13 cellular contexts compared by ENCODE assay signal in genomic region chr6:402901-403658, GRCh38. TPM values are rescaled to one million over a fixed set of nuclear protein-coding genes. Genes with fewer than 3 reads are reported as not detected.
DNase-seq lines count a peak whose midpoint lies in the region; ATAC-seq and FAIRE-seq lines count a peak whose summit lies in the region.
"Had no signal": no experiment of that assay in that cellular context is flagged by ENCODE, and none has a peak within 500 bp of the region (broad histone marks: within the 10 kb centered on the region; RNA-seq: fewer than 3 reads in every experiment).

No MANE protein-coding gene starts in this region.

- DNase-seq in GM18507 (ENCODE audit: extremely low spot score, insufficient read length, low read depth), result no peak
- DNase-seq in activated CD4-positive, alpha-beta T cell treated with anti-CD3 and anti-CD28 coated beads for 36 hours, result peak; percentile 89
- peak; percentile 56 for DNase-seq in activated naive CD4-positive, alpha-beta T cell treated with anti-CD3 and anti-CD28 coated beads, Interleukin-2, amount 10 ng/mL, durations not matched to agents 7 days and 5 days
- DNase-seq in stimulated activated CD4-positive, alpha-beta T cell treated with anti-CD3 and anti-CD28 coated beads, Interleukin-4, amount 100 ng/mL, for 4 hours, result peak; percentile 63 to 77
- DNase-seq in effector CD4-positive, alpha-beta T cell, result no peak
- no peak for DNase-seq in NCI-H1930 (lab: John Stamatoyannopoulos, UW)
- no peak for DNase-seq in RKO (ENCODE audit: low spot score)
- DNase-seq: heart left ventricle, IMR-90, NCI-H187 treated with DMSO at 0.1 percent for 48 hours had no signal

- ATAC-seq in activated CD4-positive, alpha-beta T cell treated with anti-CD3 and anti-CD28 coated beads for 36 hours, result peak; percentile 71
- no peak for ATAC-seq in HG03520 (IDR thresholded peaks at IDR 0.05; ENCODE audit: unreplicated experiment)
- ATAC-seq: heart left ventricle, left lung, SK-N-SH treated with all-trans-retinoic acid at 6 μM for 48 hours had no signal

- CTCF ChIA-PET in activated CD4-positive, alpha-beta T cell treated with anti-CD3 and anti-CD28 coated beads for 36 hours (lab: Charles Lee), result interaction anchor here (0.7 to 1.8 kb wide), 16 partner anchors 9 to 207 kb away, joined by 3 to 12 read pairs (median 3); partner anchors contain the start of gene IRF4
- CTCF ChIA-PET in activated naive CD4-positive, alpha-beta T cell treated with anti-CD3 and anti-CD28 coated beads, Interleukin-2, amount 10 ng/mL, durations not matched to agents 7 days and 5 days (lab: Charles Lee), result interaction anchor here (1.0 to 3.9 kb wide), 8 partner anchors 8 to 214 kb away, joined by 3 to 19 read pairs (median 8); partner anchors contain the start of gene IRF4

- intact Hi-C loops in activated CD4-positive, alpha-beta T cell treated with anti-CD3 and anti-CD28 coated beads for 36 hours (cut with DNase I, micrococcal nuclease), result loop anchor here (1.0 to 5.0 kb wide), 7 partner anchors 9 to 96 kb away; no protein-coding TSS in a partner anchor

- POLR2A ChIA-PET in activated CD4-positive, alpha-beta T cell treated with anti-CD3 and anti-CD28 coated beads for 36 hours (lab: Charles Lee), result interaction anchor here (0.5 to 8.8 kb wide), 17 partner anchors 9 to 216 kb away, joined by 3 to 121 read pairs (median 6); partner anchors contain the start of gene IRF4

- H3K9me3 Mint-ChIP-seq in activated CD4-positive, alpha-beta T cell treated with anti-CD3 and anti-CD28 coated beads for 36 hours (ENCODE audit: low read depth), result no peaks in the 10 kb centered on the region
- no peaks in the 10 kb centered on the region for H3K9me3 Mint-ChIP-seq in activated naive CD4-positive, alpha-beta T cell treated with anti-CD3 and anti-CD28 coated beads, Interleukin-2, amount 10 ng/mL, durations not matched to agents 7 days and 5 days

- no peaks in the 10 kb centered on the region for H3K27me3 Mint-ChIP-seq in activated CD4-positive, alpha-beta T cell treated with anti-CD3 and anti-CD28 coated beads for 36 hours
- no peaks in the 10 kb centered on the region for H3K27me3 Mint-ChIP-seq in activated naive CD4-positive, alpha-beta T cell treated with anti-CD3 and anti-CD28 coated beads, Interleukin-2, amount 10 ng/mL, durations not matched to agents 7 days and 5 days

- H3K27ac Mint-ChIP-seq in activated CD4-positive, alpha-beta T cell treated with anti-CD3 and anti-CD28 coated beads for 36 hours, result peak overlapping the region; percentile 92
- peak overlapping the region; percentile 92 for H3K27ac Mint-ChIP-seq in activated naive CD4-positive, alpha-beta T cell treated with anti-CD3 and anti-CD28 coated beads, Interleukin-2, amount 10 ng/mL, durations not matched to agents 7 days and 5 days

- H3K36me3 Mint-ChIP-seq in activated CD4-positive, alpha-beta T cell treated with anti-CD3 and anti-CD28 coated beads for 36 hours (ENCODE audit: low read depth), result peaks cover 99% of the 10 kb centered on the region
- H3K36me3 Mint-ChIP-seq in activated naive CD4-positive, alpha-beta T cell treated with anti-CD3 and anti-CD28 coated beads, Interleukin-2, amount 10 ng/mL, durations not matched to agents 7 days and 5 days, result peaks cover 89% of the 10 kb centered on the region

- peaks cover 90% of the 10 kb centered on the region for H3K4me1 Mint-ChIP-seq in activated CD4-positive, alpha-beta T cell treated with anti-CD3 and anti-CD28 coated beads for 36 hours
- peaks cover 97% of the 10 kb centered on the region for H3K4me1 Mint-ChIP-seq in activated naive CD4-positive, alpha-beta T cell treated with anti-CD3 and anti-CD28 coated beads, Interleukin-2, amount 10 ng/mL, durations not matched to agents 7 days and 5 days

- peak overlapping the region; percentile 63 for H3K4me3 Mint-ChIP-seq in activated CD4-positive, alpha-beta T cell treated with anti-CD3 and anti-CD28 coated beads for 36 hours
- H3K4me3 Mint-ChIP-seq in activated naive CD4-positive, alpha-beta T cell treated with anti-CD3 and anti-CD28 coated beads, Interleukin-2, amount 10 ng/mL, durations not matched to agents 7 days and 5 days, result peak overlapping the region; percentile 71

- FAIRE-seq in GM18507 (lab: Jason Lieb, UNC), result peak; percentile 52

RNA-seq across cellular contexts. Expression of gene IRF4, which starts 11.5 kb away (rescaled TPM):
- 100 to 1,000 TPM; 601 to 617 TPM for total RNA-seq in activated CD4-positive, alpha-beta T cell treated with anti-CD3 and anti-CD28 coated beads for 36 hours
- total RNA-seq: IMR-90 had no signal

Comparison
In these comparisons a context has a peak if more than half of its experiments do, and no peak if none do; other contexts are left out.
1. DNase-seq: peak in activated CD4-positive, alpha-beta T cell treated with anti-CD3 and anti-CD28 coated beads for 36 hours (single experiment), activated naive CD4-positive, alpha-beta T cell treated with anti-CD3 and anti-CD28 coated beads, Interleukin-2, amount 10 ng/mL, durations not matched to agents 7 days and 5 days (single experiment) and stimulated activated CD4-positive, alpha-beta T cell treated with anti-CD3 and anti-CD28 coated beads, Interleukin-4, amount 100 ng/mL, for 4 hours (2 of 2); none in GM18507 (single experiment), effector CD4-positive, alpha-beta T cell (single experiment), NCI-H1930 (0 of 2) and RKO (single experiment).